In genomic region chr2:240053173-240054155, GRCh38 we compare ENCODE assay signal across 2 cellular contexts.
TF ChIP-seq lines count a peak whose summit lies in the region.

TSS of gene OR6B3 (minus strand) at chr2:240053521.

TF ChIP-seq in HepG2, 621 proteins besides CTCF, POLR2A, EP300 and RAD21:
- TF ChIP-seq ZNF263 (CRISPR knock-in tag; IDR thresholded peaks at IDR 0.05) (peak; percentile 88), GFI1 (CRISPR knock-in tag; IDR thresholded peaks at IDR 0.05; ENCODE audit: borderline replicate concordance) (peak; percentile 74; the same call in 1 of the 2 replicates), ARNTL (CRISPR knock-in tag; IDR thresholded peaks at IDR 0.05) (no peak), CC2D1A (CRISPR knock-in tag; IDR thresholded peaks at IDR 0.05) (no peak), HNF4A (CRISPR knock-in tag; IDR thresholded peaks at IDR 0.05) (peak; percentile 44), ONECUT2 (CRISPR knock-in tag; IDR thresholded peaks at IDR 0.05) (no peak), PHF21A (CRISPR knock-in tag; IDR thresholded peaks at IDR 0.05) (peak; percentile 33; the same call in 1 of the 2 replicates), XRCC5 (optimal IDR thresholded peaks at IDR 0.05; ENCODE audit: low read length) (peak; percentile 20), ZBTB8A (CRISPR knock-in tag; IDR thresholded peaks at IDR 0.05; ENCODE audit: borderline replicate concordance, low read depth) (no peak), MLLT10 (CRISPR knock-in tag; IDR thresholded peaks at IDR 0.05) (no peak)
- TF ChIP-seq, protein P1, sequence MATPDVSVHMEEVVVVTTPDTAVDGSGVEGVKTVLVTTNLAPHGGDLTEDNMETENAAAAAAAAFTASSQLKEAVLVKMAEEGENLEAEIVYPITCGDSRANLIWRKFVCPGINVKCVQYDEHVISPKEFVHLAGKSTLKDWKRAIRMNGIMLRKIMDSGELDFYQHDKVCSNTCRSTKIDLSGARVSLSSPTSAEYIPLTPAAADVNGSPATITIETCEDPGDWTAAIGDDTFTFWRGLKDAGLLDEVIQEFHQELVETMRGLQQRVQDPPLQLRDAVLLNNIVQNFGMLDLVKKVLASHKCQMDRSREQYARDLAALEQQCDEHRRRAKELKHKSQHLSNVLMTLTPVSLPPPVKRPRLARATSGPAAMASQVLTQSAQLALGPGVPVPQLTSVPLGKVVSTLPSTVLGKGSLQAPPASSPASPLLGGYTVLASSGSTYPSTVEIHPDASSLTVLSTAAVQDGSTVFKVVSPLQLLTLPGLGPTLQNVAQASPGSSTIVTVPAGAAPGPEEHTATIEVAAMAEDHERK (CRISPR knock-in tag; IDR thresholded peaks at IDR 0.05; ENCODE audit: low read depth): no peak

TF ChIP-seq in K562, 482 proteins besides CTCF, POLR2A, EP300 and RAD21:
- TF ChIP-seq ZNF311 (CRISPR knock-in tag; IDR thresholded peaks at IDR 0.05) (no peak), KLF10 (CRISPR knock-in tag; IDR thresholded peaks at IDR 0.05) (no peak), ETV6 (IDR thresholded peaks at IDR 0.05; ENCODE audit: borderline replicate concordance in 1 of 2, low read depth in 2 of 2, low read length in 1 of 2) (no peak), ETV6 (CRISPR knock-in tag; IDR thresholded peaks at IDR 0.05; ENCODE audit: borderline replicate concordance) (no peak), GABPB1 (CRISPR knock-in tag; IDR thresholded peaks at IDR 0.05) (no peak), ETS1 (conservative IDR thresholded peaks at IDR 0.05; ENCODE audit: control insufficient read depth, low read depth, low read length) (no peak), OTX1 (CRISPR knock-in tag; IDR thresholded peaks at IDR 0.05) (no peak), HES1 (IDR thresholded peaks at IDR 0.05; ENCODE audit: low read depth) (no peak), RERE (CRISPR knock-in tag; IDR thresholded peaks at IDR 0.05; ENCODE audit: borderline replicate concordance) (no peak), MYNN (IDR thresholded peaks at IDR 0.05) (no peak), MYNN (CRISPR knock-in tag; IDR thresholded peaks at IDR 0.05) (no peak), TEAD2 (tag; IDR thresholded peaks at IDR 0.05) (no peak), SRSF9 (IDR thresholded peaks at IDR 0.05; ENCODE audit: borderline replicate concordance, low read depth, low read length) (no peak), HINFP (tag; conservative IDR thresholded peaks at IDR 0.05; ENCODE audit: low read depth) (no peak), IRF2 (CRISPR knock-in tag; IDR thresholded peaks at IDR 0.05) (no peak), SETDB1 (IDR thresholded peaks at IDR 0.05; ENCODE audit: low read length) (no peak), TRIM28 (IDR thresholded peaks at IDR 0.05) (no peak), ZNF212 (CRISPR knock-in tag; IDR thresholded peaks at IDR 0.05) (no peak)
- TF ChIP-seq, protein P2, sequence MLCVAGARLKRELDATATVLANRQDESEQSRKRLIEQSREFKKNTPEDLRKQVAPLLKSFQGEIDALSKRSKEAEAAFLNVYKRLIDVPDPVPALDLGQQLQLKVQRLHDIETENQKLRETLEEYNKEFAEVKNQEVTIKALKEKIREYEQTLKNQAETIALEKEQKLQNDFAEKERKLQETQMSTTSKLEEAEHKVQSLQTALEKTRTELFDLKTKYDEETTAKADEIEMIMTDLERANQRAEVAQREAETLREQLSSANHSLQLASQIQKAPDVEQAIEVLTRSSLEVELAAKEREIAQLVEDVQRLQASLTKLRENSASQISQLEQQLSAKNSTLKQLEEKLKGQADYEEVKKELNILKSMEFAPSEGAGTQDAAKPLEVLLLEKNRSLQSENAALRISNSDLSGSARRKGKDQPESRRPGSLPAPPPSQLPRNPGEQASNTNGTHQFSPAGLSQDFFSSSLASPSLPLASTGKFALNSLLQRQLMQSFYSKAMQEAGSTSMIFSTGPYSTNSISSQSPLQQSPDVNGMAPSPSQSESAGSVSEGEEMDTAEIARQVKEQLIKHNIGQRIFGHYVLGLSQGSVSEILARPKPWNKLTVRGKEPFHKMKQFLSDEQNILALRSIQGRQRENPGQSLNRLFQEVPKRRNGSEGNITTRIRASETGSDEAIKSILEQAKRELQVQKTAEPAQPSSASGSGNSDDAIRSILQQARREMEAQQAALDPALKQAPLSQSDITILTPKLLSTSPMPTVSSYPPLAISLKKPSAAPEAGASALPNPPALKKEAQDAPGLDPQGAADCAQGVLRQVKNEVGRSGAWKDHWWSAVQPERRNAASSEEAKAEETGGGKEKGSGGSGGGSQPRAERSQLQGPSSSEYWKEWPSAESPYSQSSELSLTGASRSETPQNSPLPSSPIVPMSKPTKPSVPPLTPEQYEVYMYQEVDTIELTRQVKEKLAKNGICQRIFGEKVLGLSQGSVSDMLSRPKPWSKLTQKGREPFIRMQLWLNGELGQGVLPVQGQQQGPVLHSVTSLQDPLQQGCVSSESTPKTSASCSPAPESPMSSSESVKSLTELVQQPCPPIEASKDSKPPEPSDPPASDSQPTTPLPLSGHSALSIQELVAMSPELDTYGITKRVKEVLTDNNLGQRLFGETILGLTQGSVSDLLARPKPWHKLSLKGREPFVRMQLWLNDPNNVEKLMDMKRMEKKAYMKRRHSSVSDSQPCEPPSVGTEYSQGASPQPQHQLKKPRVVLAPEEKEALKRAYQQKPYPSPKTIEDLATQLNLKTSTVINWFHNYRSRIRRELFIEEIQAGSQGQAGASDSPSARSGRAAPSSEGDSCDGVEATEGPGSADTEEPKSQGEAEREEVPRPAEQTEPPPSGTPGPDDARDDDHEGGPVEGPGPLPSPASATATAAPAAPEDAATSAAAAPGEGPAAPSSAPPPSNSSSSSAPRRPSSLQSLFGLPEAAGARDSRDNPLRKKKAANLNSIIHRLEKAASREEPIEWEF (CRISPR knock-in tag; IDR thresholded peaks at IDR 0.05): no peak
